In the genomic region with DNA sequence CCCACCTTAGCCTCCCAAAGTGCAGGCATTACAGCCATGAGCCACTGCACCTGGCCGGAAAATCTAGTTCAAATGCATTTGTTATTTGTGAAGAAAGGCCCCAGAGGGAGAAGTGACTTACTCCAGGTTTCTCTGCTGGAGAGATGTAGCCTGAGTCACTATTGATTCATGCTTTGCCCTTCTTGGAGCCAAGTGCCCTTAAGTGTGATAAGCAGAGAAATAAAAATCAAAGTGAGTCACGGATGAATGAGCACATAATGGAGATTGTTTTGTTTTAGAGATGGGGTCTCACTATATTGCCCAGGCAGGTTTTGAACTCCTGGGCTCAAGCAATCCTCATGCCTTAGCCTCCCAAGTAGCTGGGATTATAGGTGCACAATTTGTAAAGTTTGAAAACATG, we compare ENCODE assay signal across 14 cellular contexts. TPM values are rescaled to one million over a fixed set of nuclear protein-coding genes. Genes with fewer than 3 reads are reported as not detected.
DNase-seq lines count a peak whose midpoint lies in the region; ATAC-seq and TF ChIP-seq lines count a peak whose summit lies in the region.
"Had no signal": no experiment of that assay in that cellular context is flagged by ENCODE, and none has a peak within 500 bp of the region (broad histone marks: within the 10 kb centered on the region; RNA-seq: fewer than 3 reads in every experiment).

No MANE protein-coding gene starts in this region.

- CTCF ChIA-PET in MCF 10A (lab: Yijun Ruan, JAX) = interaction anchor here (0.6 to 1.1 kb wide), 3 partner anchors 65 to 324 kb away, joined by 3 to 5 read pairs (median 3); no protein-coding TSS in a partner anchor

- no peak overlapping the region for H3K4me3 ChIP-seq in breast epithelium
- H3K4me3 ChIP-seq in RWPE2 (ENCODE audit: severe bottlenecking) = no peak overlapping the region
- H3K4me3 ChIP-seq in fibroblast of pulmonary artery (replicated peaks; ENCODE audit: low read depth, low read length) = no peak overlapping the region
- H3K4me3 ChIP-seq in upper lobe of right lung = no peak overlapping the region

- DNase-seq in MCF 10A (ENCODE audit: unreplicated experiment) (peak; percentile 81), breast epithelium (ENCODE audit: low spot score in 2 of 2) (no peak), RWPE2 (ENCODE audit: low spot score) (no peak), fibroblast of pulmonary artery (ENCODE audit: low read depth) (peak; percentile 62), upper lobe of right lung (no peak), RPMI8226 (no peak)
- DNase-seq in T-helper 2 cell treated with Interferon-gamma antibody and Interleukin-4, amounts not matched to agents 5 μg/mL and 100 μg/mL, for 36 hours (ENCODE audit: low spot score) = no peak
- DNase-seq: activated CD4-positive, alpha-beta T cell treated with anti-CD3 and anti-CD28 coated beads, Interleukin-2, amount 50 U/mL, for 48 hours; activated naive CD4-positive, alpha-beta T cell treated with anti-CD3 and anti-CD28 coated beads, Interleukin-2, amount 50 U/mL, for 16 hours; effector CD8-positive, alpha-beta T cell; NCI-H1092 treated with DMSO at 0.1 percent for 48 hours; NCI-H774 had no signal

- ATAC-seq in RWPE2 (ENCODE audit: low read depth) (peak; percentile 75), upper lobe of right lung (peak; percentile 5), HG03354 (IDR thresholded peaks at IDR 0.05; ENCODE audit: poor library complexity, severe bottlenecking, unreplicated experiment) (no peak)

- no peaks in the 10 kb centered on the region for H3K9me3 Mint-ChIP-seq in MCF 10A (ENCODE audit: unreplicated experiment)
- H3K9me3 Mint-ChIP-seq in T-helper 2 cell treated with Interferon-gamma antibody and Interleukin-4, amounts not matched to agents 5 μg/mL and 100 μg/mL, for 36 hours = no peaks in the 10 kb centered on the region

- H3K4me1 ChIP-seq in breast epithelium = no peaks in the 10 kb centered on the region
- H3K4me1 ChIP-seq in RWPE2 (ENCODE audit: insufficient read depth, poor library complexity, severe bottlenecking) = peaks cover 6% of the 10 kb centered on the region
- H3K4me1 ChIP-seq in upper lobe of right lung = peaks cover 11% of the 10 kb centered on the region

- TF ChIP-seq CTCF in MCF 10A (IDR thresholded peaks at IDR 0.05; ENCODE audit: unreplicated experiment) = no peak
- no peak for TF ChIP-seq CTCF in breast epithelium (IDR thresholded peaks at IDR 0.05)
- no peak for TF ChIP-seq CTCF in RWPE2 (IDR thresholded peaks at IDR 0.05; ENCODE audit: poor library complexity, severe bottlenecking)
- TF ChIP-seq CTCF in fibroblast of pulmonary artery (IDR thresholded peaks at IDR 0.05; ENCODE audit: low read length, missing control alignments) = no peak
- no peak for TF ChIP-seq CTCF in upper lobe of right lung (IDR thresholded peaks at IDR 0.05)

- H3K36me3 Mint-ChIP-seq in MCF 10A (ENCODE audit: insufficient read depth, unreplicated experiment) = peaks cover 14% of the 10 kb centered on the region
- H3K36me3 Mint-ChIP-seq in T-helper 2 cell treated with Interferon-gamma antibody and Interleukin-4, amounts not matched to agents 5 μg/mL and 100 μg/mL, for 36 hours (ENCODE audit: low read depth) = peaks cover 13% of the 10 kb centered on the region

- peak overlapping the region; percentile 23 for H3K27ac Mint-ChIP-seq in MCF 10A (ENCODE audit: low read depth, unreplicated experiment)
- H3K27ac Mint-ChIP-seq in T-helper 2 cell treated with Interferon-gamma antibody and Interleukin-4, amounts not matched to agents 5 μg/mL and 100 μg/mL, for 36 hours = no peak overlapping the region
- H3K27ac Mint-ChIP-seq: B cell had no signal

- H3K4me1 Mint-ChIP-seq in MCF 10A (ENCODE audit: insufficient read depth, unreplicated experiment) = peaks cover 23% of the 10 kb centered on the region
- H3K4me1 Mint-ChIP-seq in T-helper 2 cell treated with Interferon-gamma antibody and Interleukin-4, amounts not matched to agents 5 μg/mL and 100 μg/mL, for 36 hours (ENCODE audit: low read depth) = peaks cover 5% of the 10 kb centered on the region
- H3K4me1 Mint-ChIP-seq: B cell had no signal

- POLR2A ChIA-PET in MCF 10A (lab: Yijun Ruan, JAX) = no interaction called here

- no peaks in the 10 kb centered on the region for H3K27me3 ChIP-seq in breast epithelium
- H3K27me3 ChIP-seq in RWPE2 (ENCODE audit: insufficient read depth, poor library complexity, severe bottlenecking) = no peaks in the 10 kb centered on the region
- no peaks in the 10 kb centered on the region for H3K27me3 ChIP-seq in upper lobe of right lung

- no peak overlapping the region for H3K4me3 Mint-ChIP-seq in MCF 10A (ENCODE audit: unreplicated experiment)
- H3K4me3 Mint-ChIP-seq in T-helper 2 cell treated with Interferon-gamma antibody and Interleukin-4, amounts not matched to agents 5 μg/mL and 100 μg/mL, for 36 hours = no peak overlapping the region
- H3K4me3 Mint-ChIP-seq: B cell had no signal

- H3K27me3 Mint-ChIP-seq in MCF 10A (ENCODE audit: insufficient read depth, unreplicated experiment) = no peaks in the 10 kb centered on the region
- peaks cover 2% of the 10 kb centered on the region for H3K27me3 Mint-ChIP-seq in T-helper 2 cell treated with Interferon-gamma antibody and Interleukin-4, amounts not matched to agents 5 μg/mL and 100 μg/mL, for 36 hours (ENCODE audit: low read depth)
- H3K27me3 Mint-ChIP-seq: B cell had no signal

- H3K27ac ChIP-seq in breast epithelium = no peak overlapping the region
- peak overlapping the region; percentile 33 for H3K27ac ChIP-seq in RWPE2 (ENCODE audit: poor library complexity, severe bottlenecking)
- H3K27ac ChIP-seq in upper lobe of right lung = no peak overlapping the region

- no TSS peak for BruUV-seq in MCF 10A (replicated peaks; lab: Mats Ljungman, UMichigan)

- intact Hi-C loops in MCF 10A (cut with micrococcal nuclease) (loop anchor here (5.0 kb wide), 1 partner anchor 633 kb away; no protein-coding TSS in a partner anchor), breast epithelium (cut with DNase I; ENCODE audit: low total_unique reads) (no loop called here), upper lobe of right lung (cut with DNase I) (loop anchor here (10.0 kb wide), 1 partner anchor 310 kb away; no protein-coding TSS in a partner anchor)

- TF ChIP-seq POLR2A in breast epithelium (IDR thresholded peaks at IDR 0.05) = no peak

- H3K9me3 ChIP-seq in breast epithelium = no peaks in the 10 kb centered on the region
- H3K9me3 ChIP-seq in RWPE2 (ENCODE audit: severe bottlenecking) = no peaks in the 10 kb centered on the region
- H3K9me3 ChIP-seq in upper lobe of right lung = no peaks in the 10 kb centered on the region

- H3K36me3 ChIP-seq in breast epithelium (no peaks in the 10 kb centered on the region), RWPE2 (ENCODE audit: low read depth) (peaks cover 21% of the 10 kb centered on the region), upper lobe of right lung (no peaks in the 10 kb centered on the region)

RNA-seq across cellular contexts. Expression of a gene that starts 33.1 kb away (rescaled TPM):
- total RNA-seq in MCF 10A (2022) = 7.3 and 8.6 TPM in 2 replicates
- 1 to 10 TPM in 2 of 3 donors, under 1 TPM in 1; 0.80 to 2.6 (median 1.3) TPM for total RNA-seq in breast epithelium
- total RNA-seq in upper lobe of right lung = 0.90 TPM

Comparison
In these comparisons a context has a peak if more than half of its experiments do, and no peak if none do; other contexts are left out.
1. DNase-seq: peak in MCF 10A (single experiment) and fibroblast of pulmonary artery (single experiment); none in breast epithelium (0 of 2), RWPE2 (single experiment), upper lobe of right lung (single experiment), RPMI8226 (single experiment) and T-helper 2 cell treated with Interferon-gamma antibody and Interleukin-4, amounts not matched to agents 5 μg/mL and 100 μg/mL, for 36 hours (single experiment).